8 cellular contexts compared by ENCODE assay signal in the genomic region with DNA sequence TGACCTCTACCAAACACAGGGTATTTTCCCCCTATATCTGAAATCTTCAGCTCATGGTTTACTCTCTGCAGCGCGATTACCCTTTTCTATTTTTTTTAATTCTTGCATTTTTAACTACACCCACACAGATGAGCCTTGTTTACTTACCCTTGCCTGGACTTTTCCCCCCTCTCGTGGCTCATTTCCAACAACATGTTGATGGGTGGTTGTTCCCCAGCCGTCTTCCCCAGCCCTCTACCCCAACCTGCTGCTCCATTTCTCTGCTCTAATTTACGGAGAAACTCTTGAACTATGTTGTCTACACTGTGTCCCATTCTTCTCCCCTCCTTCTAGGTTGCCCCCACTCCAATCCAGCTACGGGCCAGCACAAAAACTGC. TPM values are rescaled to one million over a fixed set of nuclear protein-coding genes. Genes with fewer than 3 reads are reported as not detected.
A peak's percentile ranks its signal among the peaks of the same experiment; 100 is the strongest.
DNase-seq lines count a peak whose midpoint lies in the region; ATAC-seq, FAIRE-seq and TF ChIP-seq lines count a peak whose summit lies in the region.

No MANE protein-coding gene starts in this region.

- H3K27ac ChIP-seq in VCaP (peak overlapping the region; percentile 92), iPS-18a (ENCODE audit: low read length) (no peak overlapping the region), small intestine (ENCODE audit: low read depth in 1 of 2, low read length in 1 of 2) (peak overlapping the region; percentile 93 to 98)

- no peak for DNase-seq in small intestine
- no peak for DNase-seq in cortex of kidney (lab: John Stamatoyannopoulos, UW)

- peak; percentile 16 for ATAC-seq in GM19395 (IDR thresholded peaks at IDR 0.05; ENCODE audit: unreplicated experiment)
- ATAC-seq in HG03432 (IDR thresholded peaks at IDR 0.05; ENCODE audit: unreplicated experiment) = no peak
- ATAC-seq in GM21717 (IDR thresholded peaks at IDR 0.05; ENCODE audit: unreplicated experiment) = no peak
- no peak for ATAC-seq in HG03469 (IDR thresholded peaks at IDR 0.05; ENCODE audit: unreplicated experiment)

- FAIRE-seq in small intestine (lab: Jason Lieb, UNC) = no peak

- TF ChIP-seq CTCF in VCaP (conservative IDR thresholded peaks at IDR 0.05) = no peak

- peaks cover 7% of the 10 kb centered on the region for H3K9me3 ChIP-seq in iPS-18a (ENCODE audit: control insufficient read depth, low read depth, low read length)
- no peaks in the 10 kb centered on the region for H3K9me3 ChIP-seq in small intestine (ENCODE audit: control insufficient read depth, low read depth)

- H3K4me3 ChIP-seq in iPS-18a (ENCODE audit: low read length) (peak overlapping the region; percentile 97), small intestine (ENCODE audit: low read depth in 1 of 2, low read length in 2 of 2) (peak overlapping the region; percentile 69 to 72)

- 4 to 8% (median 6%) methylated on average over 6 of the region's 6 CpGs for WGBS in small intestine, 3 donors

- no peaks in the 10 kb centered on the region for H3K27me3 ChIP-seq in iPS-18a (ENCODE audit: control insufficient read depth, insufficient read depth, low read length)
- H3K27me3 ChIP-seq in small intestine (ENCODE audit: control insufficient read depth in 2 of 2, insufficient read depth in 2 of 2, low read length in 2 of 2) = no peaks in the 10 kb centered on the region

- peak overlapping the region; percentile 80 for H3K9ac ChIP-seq in iPS-18a (ENCODE audit: low read length)

- H3K4me1 ChIP-seq in iPS-18a (ENCODE audit: control insufficient read depth, low read depth, low read length) (no peaks in the 10 kb centered on the region), small intestine (ENCODE audit: control insufficient read depth in 2 of 2, insufficient read depth in 1 of 2, low read depth in 1 of 2, low read length in 1 of 2) (no peaks in the 10 kb centered on the region)

- no peaks in the 10 kb centered on the region for H3K36me3 ChIP-seq in iPS-18a (ENCODE audit: control insufficient read depth, low read depth, low read length)
- H3K36me3 ChIP-seq in small intestine (ENCODE audit: control insufficient read depth in 2 of 2, insufficient read depth in 2 of 2, low read length in 2 of 2) = peaks cover 0 to 6% of the 10 kb centered on the region in 2 donors

RNA-seq across cellular contexts. Expression of a gene that starts 0.7 kb away (rescaled TPM):
- 1 to 10 TPM; 1.1 to 2.4 (median 1.4) TPM for polyA plus RNA-seq in small intestine

RNA-seq across cellular contexts. Expression of a gene that starts 13.2 kb away (rescaled TPM):
- 1 to 10 TPM in 2 of 3 donors, under 1 TPM in 1; 0.54 to 2.2 (median 1.8) TPM for polyA plus RNA-seq in small intestine
